ENCODE assay signal across 9 cellular contexts in the genomic region with DNA sequence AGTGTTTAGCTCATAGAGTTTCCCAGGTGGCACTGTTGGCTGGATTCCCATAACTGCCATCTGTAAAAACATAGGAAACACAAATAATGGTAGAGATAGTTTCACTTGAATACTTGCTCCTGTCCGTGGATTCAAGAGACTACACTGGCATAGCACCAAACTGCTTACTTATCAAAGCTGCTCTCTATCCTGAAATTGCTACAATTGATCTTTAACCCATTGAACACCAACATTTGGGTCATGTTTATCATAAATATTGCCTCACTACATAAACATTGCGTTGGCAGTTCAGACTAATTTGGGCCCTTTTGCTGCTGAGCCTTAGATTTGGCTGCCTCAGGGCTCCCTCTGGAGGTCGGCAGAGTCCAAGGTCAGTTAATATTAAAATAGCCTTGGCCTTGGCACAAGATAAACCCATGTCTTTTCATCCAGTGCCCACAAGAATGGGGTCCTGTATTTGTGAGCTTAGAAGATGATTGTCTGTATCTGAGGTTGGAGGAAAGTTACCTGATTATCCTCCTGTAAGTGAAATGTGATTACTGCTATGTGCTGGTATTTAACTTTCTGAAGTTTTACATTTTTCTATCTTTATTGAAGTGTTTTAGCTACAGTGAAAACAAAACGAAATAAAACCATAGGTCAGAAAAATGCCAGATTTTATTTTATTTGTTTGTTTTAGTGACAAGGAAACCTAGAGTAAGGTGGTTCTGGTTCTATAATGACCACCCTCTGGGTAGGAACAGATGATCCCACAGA. TPM values are rescaled to one million over a fixed set of nuclear protein-coding genes. Genes with fewer than 3 reads are reported as not detected.
A peak's percentile ranks its signal among the peaks of the same experiment; 100 is the strongest.
DNase-seq lines count a peak whose midpoint lies in the region; ATAC-seq, FAIRE-seq and TF ChIP-seq lines count a peak whose summit lies in the region.
"Had no signal": no experiment of that assay in that cellular context is flagged by ENCODE, and none has a peak within 500 bp of the region (broad histone marks: within the 10 kb centered on the region; RNA-seq: fewer than 3 reads in every experiment).

No MANE protein-coding gene starts in this region.

- TF ChIP-seq CTCF in OCI-LY1 (IDR thresholded peaks at IDR 0.05; ENCODE audit: low read length) = peak; percentile 89
- TF ChIP-seq CTCF in breast epithelium (IDR thresholded peaks at IDR 0.05) = peak in 2 of 3 donors; percentile 59 to 65
- TF ChIP-seq CTCF in kidney epithelial cell (IDR thresholded peaks at IDR 0.05; ENCODE audit: insufficient read depth, low read length, poor library complexity, severe bottlenecking) = peak; percentile 69

- H3K36me3 Mint-ChIP-seq in CD4-positive, CD25-positive, alpha-beta regulatory T cell = no peaks in the 10 kb centered on the region
- H3K36me3 Mint-ChIP-seq in activated T-helper 1 cell treated with anti-CD3 and anti-CD28 coated beads, Interleukin-12 subunit alpha, Interleukin-12 subunit beta, Interleukin-2, Interleukin-4 antibody, amounts not matched to agents 30 ng/mL and 10 ng/mL and 1 ng/mL, durations not matched to agents 14 hours and 24 hours and 36 hours (ENCODE audit: low read depth) = no peaks in the 10 kb centered on the region

- no peaks in the 10 kb centered on the region for H3F3A ChIP-seq in OCI-LY1 (ENCODE audit: insufficient read depth, low read length)

- H3K27ac Mint-ChIP-seq in CD4-positive, CD25-positive, alpha-beta regulatory T cell = no peak overlapping the region
- H3K27ac Mint-ChIP-seq in activated T-helper 1 cell treated with anti-CD3 and anti-CD28 coated beads, Interleukin-12 subunit alpha, Interleukin-12 subunit beta, Interleukin-2, Interleukin-4 antibody, amounts not matched to agents 30 ng/mL and 10 ng/mL and 1 ng/mL, durations not matched to agents 14 hours and 24 hours and 36 hours = no peak overlapping the region

- H3K9me2 ChIP-seq in OCI-LY1 (ENCODE audit: low read depth, low read length) = no peaks in the 10 kb centered on the region

- H3K4me3 Mint-ChIP-seq in CD4-positive, CD25-positive, alpha-beta regulatory T cell = no peak overlapping the region
- no peak overlapping the region for H3K4me3 Mint-ChIP-seq in activated T-helper 1 cell treated with anti-CD3 and anti-CD28 coated beads, Interleukin-12 subunit alpha, Interleukin-12 subunit beta, Interleukin-2, Interleukin-4 antibody, amounts not matched to agents 30 ng/mL and 10 ng/mL and 1 ng/mL, durations not matched to agents 14 hours and 24 hours and 36 hours

- FAIRE-seq in GM19239 (lab: Jason Lieb, UNC) = peak; percentile 74

- H3K27me3 ChIP-seq in CD4-positive, CD25-positive, alpha-beta regulatory T cell (ENCODE audit: control insufficient read depth, insufficient read depth, low read length) = peaks cover 17% of the 10 kb centered on the region
- no peaks in the 10 kb centered on the region for H3K27me3 ChIP-seq in OCI-LY1 (ENCODE audit: insufficient read depth, low read length)
- no peaks in the 10 kb centered on the region for H3K27me3 ChIP-seq in breast epithelium
- no peaks in the 10 kb centered on the region for H3K27me3 ChIP-seq in kidney epithelial cell (ENCODE audit: control insufficient read depth, insufficient read depth, low read length)
- H3K27me3 ChIP-seq: neutrophil had no signal

- no peak overlapping the region for H3K4me2 ChIP-seq in OCI-LY1 (ENCODE audit: low read length)

- no peak for TF ChIP-seq POLR2A in breast epithelium (IDR thresholded peaks at IDR 0.05)

- no peak overlapping the region for H2AFZ ChIP-seq in OCI-LY1 (ENCODE audit: low read length)

- no peaks in the 10 kb centered on the region for H3K4me1 ChIP-seq in CD4-positive, CD25-positive, alpha-beta regulatory T cell (ENCODE audit: control insufficient read depth, insufficient read depth, low read length, poor library complexity, severe bottlenecking)
- H3K4me1 ChIP-seq in OCI-LY1 (ENCODE audit: insufficient read depth, low read length, severe bottlenecking) = no peaks in the 10 kb centered on the region
- no peaks in the 10 kb centered on the region for H3K4me1 ChIP-seq in breast epithelium

- no peak overlapping the region for H3K27ac ChIP-seq in CD4-positive, CD25-positive, alpha-beta regulatory T cell (ENCODE audit: insufficient read depth, low read length, poor library complexity, severe bottlenecking)
- H3K27ac ChIP-seq in OCI-LY1 (ENCODE audit: low read depth, low read length, poor library complexity, severe bottlenecking) (no peak overlapping the region), breast epithelium (no peak overlapping the region)
- H3K27ac ChIP-seq: neutrophil had no signal

- no peak for ATAC-seq in CD4-positive, CD25-positive, alpha-beta regulatory T cell (ENCODE audit: low read depth in 2 of 2)

- no peaks in the 10 kb centered on the region for H3K9me3 ChIP-seq in CD4-positive, CD25-positive, alpha-beta regulatory T cell (ENCODE audit: control insufficient read depth in 2 of 2, low read length in 2 of 2)
- H3K9me3 ChIP-seq in OCI-LY1 (ENCODE audit: low read length) (no peaks in the 10 kb centered on the region), breast epithelium (no peaks in the 10 kb centered on the region)
- H3K9me3 ChIP-seq: neutrophil had no signal

- intact Hi-C loops in breast epithelium (cut with DNase I; ENCODE audit: low total_unique reads) = no loop called here
- intact Hi-C loops in activated T-helper 1 cell treated with anti-CD3 and anti-CD28 coated beads, Interleukin-12 subunit alpha, Interleukin-12 subunit beta, Interleukin-2, Interleukin-4 antibody, amounts not matched to agents 30 ng/mL and 10 ng/mL and 1 ng/mL, durations not matched to agents 14 hours and 24 hours and 36 hours (cut with micrococcal nuclease) = loop anchor here (1.0 kb wide), 2 partner anchors 40 to 226 kb away; no protein-coding TSS in a partner anchor

- H4K20me1 ChIP-seq in OCI-LY1 (ENCODE audit: insufficient read depth, low read length) = no peaks in the 10 kb centered on the region

- no peaks in the 10 kb centered on the region for H3K36me3 ChIP-seq in CD4-positive, CD25-positive, alpha-beta regulatory T cell (ENCODE audit: control insufficient read depth, insufficient read depth, low read length)
- H3K36me3 ChIP-seq in OCI-LY1 (ENCODE audit: insufficient read depth, low read length) (no peaks in the 10 kb centered on the region), breast epithelium (no peaks in the 10 kb centered on the region), kidney epithelial cell (ENCODE audit: control insufficient read depth, insufficient read depth, low read length) (no peaks in the 10 kb centered on the region)
- H3K36me3 ChIP-seq: neutrophil had no signal

- H3K9me3 Mint-ChIP-seq in CD4-positive, CD25-positive, alpha-beta regulatory T cell = no peaks in the 10 kb centered on the region
- no peaks in the 10 kb centered on the region for H3K9me3 Mint-ChIP-seq in activated T-helper 1 cell treated with anti-CD3 and anti-CD28 coated beads, Interleukin-12 subunit alpha, Interleukin-12 subunit beta, Interleukin-2, Interleukin-4 antibody, amounts not matched to agents 30 ng/mL and 10 ng/mL and 1 ng/mL, durations not matched to agents 14 hours and 24 hours and 36 hours

- peaks cover 0 to 5% (median 1%) of the 10 kb centered on the region in 4 donors for H3K4me1 Mint-ChIP-seq in CD4-positive, CD25-positive, alpha-beta regulatory T cell
- H3K4me1 Mint-ChIP-seq in activated T-helper 1 cell treated with anti-CD3 and anti-CD28 coated beads, Interleukin-12 subunit alpha, Interleukin-12 subunit beta, Interleukin-2, Interleukin-4 antibody, amounts not matched to agents 30 ng/mL and 10 ng/mL and 1 ng/mL, durations not matched to agents 14 hours and 24 hours and 36 hours (ENCODE audit: low read depth) = no peaks in the 10 kb centered on the region

- no peaks in the 10 kb centered on the region for H3K79me2 ChIP-seq in OCI-LY1 (ENCODE audit: insufficient read depth, low read length)

- peaks cover 19% of the 10 kb centered on the region for H3K27me3 Mint-ChIP-seq in CD4-positive, CD25-positive, alpha-beta regulatory T cell
- H3K27me3 Mint-ChIP-seq in activated T-helper 1 cell treated with anti-CD3 and anti-CD28 coated beads, Interleukin-12 subunit alpha, Interleukin-12 subunit beta, Interleukin-2, Interleukin-4 antibody, amounts not matched to agents 30 ng/mL and 10 ng/mL and 1 ng/mL, durations not matched to agents 14 hours and 24 hours and 36 hours (ENCODE audit: insufficient read depth) = peaks cover 11% of the 10 kb centered on the region

- DNase-seq in CD4-positive, CD25-positive, alpha-beta regulatory T cell = peak in 2 of 3 donors; percentile 3 to 26
- DNase-seq in GM19239 (ENCODE audit: insufficient read length, low spot score) = peak; percentile 1
- peak; percentile 12 for DNase-seq in Jurkat, Clone E6-1 (ENCODE audit: low read depth, low spot score)
- DNase-seq in breast epithelium (ENCODE audit: low spot score in 2 of 2) = peak in 1 of 2 donors; percentile 55
- no peak for DNase-seq in kidney epithelial cell (ENCODE audit: low read depth)
- peak; percentile 81 for DNase-seq in superior temporal gyrus (ENCODE audit: extremely low spot score)
- DNase-seq in activated T-helper 1 cell treated with anti-CD3 and anti-CD28 coated beads, Interleukin-12 subunit alpha, Interleukin-12 subunit beta, Interleukin-2, Interleukin-4 antibody, amounts not matched to agents 30 ng/mL and 10 ng/mL and 1 ng/mL, durations not matched to agents 14 hours and 24 hours and 36 hours (ENCODE audit: low spot score) = no peak

- no peak overlapping the region for H3K4me3 ChIP-seq in CD4-positive, CD25-positive, alpha-beta regulatory T cell (ENCODE audit: low read depth, low read length)
- H3K4me3 ChIP-seq in Jurkat, Clone E6-1 (ENCODE audit: low read length) = no peak overlapping the region
- no peak overlapping the region for H3K4me3 ChIP-seq in OCI-LY1 (ENCODE audit: low read depth, low read length, poor library complexity, severe bottlenecking)
- H3K4me3 ChIP-seq in breast epithelium = no peak overlapping the region
- H3K4me3 ChIP-seq in kidney epithelial cell (ENCODE audit: low read depth, low read length) = no peak overlapping the region

- no peak overlapping the region for H3K9ac ChIP-seq in OCI-LY1 (ENCODE audit: low read length)

RNA-seq across cellular contexts. Expression of gene RANBP3L, which starts 4.0 kb away (rescaled TPM):
- total RNA-seq in CD4-positive, CD25-positive, alpha-beta regulatory T cell = not detected
- not detected for polyA plus RNA-seq in CD4-positive, CD25-positive, alpha-beta regulatory T cell
- not detected for polyA plus RNA-seq in Jurkat, Clone E6-1 (2012; ENCODE audit: insufficient read depth, insufficient read length)
- total RNA-seq in breast epithelium = 10 to 100 TPM in 2 of 3 donors, 1 to 10 TPM in 1; 2.3 to 22.2 (median 11.0) TPM
- total RNA-seq in kidney epithelial cell = 0.07 TPM in 1 of 2 replicates, not detected in the other
- not detected in 2 replicates for total RNA-seq in activated T-helper 1 cell treated with anti-CD3 and anti-CD28 coated beads, Interleukin-12 subunit alpha, Interleukin-12 subunit beta, Interleukin-2, Interleukin-4 antibody, amounts not matched to agents 30 ng/mL and 10 ng/mL and 1 ng/mL, durations not matched to agents 14 hours and 24 hours and 36 hours

Comparison
In these comparisons a context has a peak if more than half of its experiments do, and no peak if none do; other contexts are left out.
1. DNase-seq: peak in CD4-positive, CD25-positive, alpha-beta regulatory T cell (2 of 3), GM19239 (single experiment), Jurkat, Clone E6-1 (single experiment) and superior temporal gyrus (single experiment); none in kidney epithelial cell (single experiment) and activated T-helper 1 cell treated with anti-CD3 and anti-CD28 coated beads, Interleukin-12 subunit alpha, Interleukin-12 subunit beta, Interleukin-2, Interleukin-4 antibody, amounts not matched to agents 30 ng/mL and 10 ng/mL and 1 ng/mL, durations not matched to agents 14 hours and 24 hours and 36 hours (single experiment).
2. Peak in every context shown above with its lines, with median percentiles within 50 percentile points of each other: CTCF ChIP-seq.